ENCODE assay signal across 8 cellular contexts in genomic region chr20:36754656-36755222, GRCh38. TPM values are rescaled to one million over a fixed set of nuclear protein-coding genes. Genes with fewer than 3 reads are reported as not detected.
DNase-seq lines count a peak whose midpoint lies in the region; ATAC-seq and TF ChIP-seq lines count a peak whose summit lies in the region.

No MANE protein-coding gene starts in this region.

- no peak overlapping the region for H3K27ac ChIP-seq in DND-41 (ENCODE audit: low read length)
- no peak overlapping the region for H3K27ac ChIP-seq in KMS-11
- peak overlapping the region in 2 of 12 donors; percentile 11 to 67 for H3K27ac ChIP-seq in heart left ventricle

- peak; percentile 91 for ATAC-seq in DND-41 (ENCODE audit: insufficient read depth, low read depth)
- peak; percentile 72 to 93 (median 92) for ATAC-seq in heart left ventricle
- ATAC-seq in HG03442 (IDR thresholded peaks at IDR 0.05; ENCODE audit: unreplicated experiment): no peak
- ATAC-seq in HG03025 (IDR thresholded peaks at IDR 0.05; ENCODE audit: low FRiP score, unreplicated experiment): no peak

- H3K36me3 ChIP-seq in DND-41 (ENCODE audit: insufficient read depth, low read length) (peaks cover 72% of the 10 kb centered on the region), KMS-11 (ENCODE audit: insufficient read depth) (peaks cover 4% of the 10 kb centered on the region; the same call in 1 of the 2 replicates), adipocyte (ENCODE audit: control insufficient read depth, insufficient read depth, low read length, severe bottlenecking) (peaks cover 38% of the 10 kb centered on the region), heart left ventricle (peaks cover 0 to 51% (median 24%) of the 10 kb centered on the region in 9 donors)

- no peak overlapping the region for H3K4me3 Mint-ChIP-seq in progenitor cell of endocrine pancreas (ENCODE audit: low read depth)

- no peaks in the 10 kb centered on the region for H3K4me1 ChIP-seq in DND-41 (ENCODE audit: insufficient read depth, low read length)
- H3K4me1 ChIP-seq in KMS-11 (ENCODE audit: low read depth, poor library complexity, severe bottlenecking): no peaks in the 10 kb centered on the region
- H3K4me1 ChIP-seq in adipocyte (ENCODE audit: control insufficient read depth, insufficient read depth, low read length): no peaks in the 10 kb centered on the region
- H3K4me1 ChIP-seq in heart left ventricle: peaks cover 0 to 35% (median 10%) of the 10 kb centered on the region in 12 donors

- no peak overlapping the region for H3K27ac Mint-ChIP-seq in progenitor cell of endocrine pancreas

- H4K20me1 ChIP-seq in DND-41 (ENCODE audit: insufficient read depth, low read length): no peaks in the 10 kb centered on the region
- H4K20me1 ChIP-seq in KMS-11 (ENCODE audit: insufficient read depth): no peaks in the 10 kb centered on the region

- peak; percentile 60 for DNase-seq in DND-41
- peak; percentile 78 for DNase-seq in RPMI7951 (ENCODE audit: low read depth)
- peak; percentile 84 for DNase-seq in adipocyte (ENCODE audit: low read depth)
- peak in 2 of 5 donors; percentile 51 to 52 for DNase-seq in heart left ventricle
- DNase-seq in progenitor cell of endocrine pancreas (ENCODE audit: low spot score, unreplicated experiment): peak; percentile 23

- intact Hi-C loops in heart left ventricle (cut with DNase I): loop anchor here in 9 of 10 donors (1.0 to 5.0 kb wide), 4 partner anchors 36 to 142 kb away; no protein-coding TSS in a partner anchor

- H3K9me3 ChIP-seq in DND-41 (ENCODE audit: insufficient read depth, low read length, severe bottlenecking) (no peaks in the 10 kb centered on the region), adipocyte (ENCODE audit: control insufficient read depth, low read length) (no peaks in the 10 kb centered on the region), heart left ventricle (no peaks in the 10 kb centered on the region)

- H3K4me1 Mint-ChIP-seq in progenitor cell of endocrine pancreas (ENCODE audit: low read depth): no peaks in the 10 kb centered on the region

- H3K4me2 ChIP-seq in DND-41 (ENCODE audit: insufficient read depth, low read length) (no peak overlapping the region), KMS-11 (no peak overlapping the region)

- no peaks in the 10 kb centered on the region for H3K9me3 Mint-ChIP-seq in progenitor cell of endocrine pancreas (ENCODE audit: low read depth)

- H3K4me3 ChIP-seq in DND-41 (ENCODE audit: low read depth in 1 of 2, low read length in 2 of 2) (no peak overlapping the region), KMS-11 (IDR thresholded peaks at IDR 0.05; ENCODE audit: insufficient read depth, low read depth, low read length) (no peak overlapping the region), adipocyte (ENCODE audit: low read length) (no peak overlapping the region), heart left ventricle (no peak overlapping the region)

- no peaks in the 10 kb centered on the region for H3K79me2 ChIP-seq in DND-41 (ENCODE audit: insufficient read depth, low read length)
- no peaks in the 10 kb centered on the region for H3K79me2 ChIP-seq in KMS-11 (ENCODE audit: insufficient read depth, low read depth)

- WGBS in heart left ventricle, 4 donors: 0 to 5% (median 2%) methylated on average over 2 of the region's 2 CpGs

- TF ChIP-seq CTCF in DND-41 (IDR thresholded peaks at IDR 0.05; ENCODE audit: borderline replicate concordance, extremely low read depth, low read length, poor library complexity, severe bottlenecking) (peak; percentile 80), KMS-11 (conservative IDR thresholded peaks at IDR 0.05; ENCODE audit: low read depth, low read length) (peak; percentile 88), heart left ventricle (IDR thresholded peaks at IDR 0.05) (peak; percentile 62 to 89 (median 79)), progenitor cell of endocrine pancreas (IDR thresholded peaks at IDR 0.05; ENCODE audit: unreplicated experiment) (peak; percentile 72)

- no peaks in the 10 kb centered on the region for H3K27me3 ChIP-seq in DND-41 (ENCODE audit: insufficient read depth, low read length, poor library complexity)
- H3K27me3 ChIP-seq in KMS-11 (ENCODE audit: insufficient read depth, low read depth): no peaks in the 10 kb centered on the region
- H3K27me3 ChIP-seq in adipocyte (replicated peaks; ENCODE audit: control insufficient read depth, insufficient read depth, low read length): no peaks in the 10 kb centered on the region
- no peaks in the 10 kb centered on the region for H3K27me3 ChIP-seq in heart left ventricle

- TF ChIP-seq POLR2A in heart left ventricle (IDR thresholded peaks at IDR 0.05): no peak

- no peak overlapping the region for H3K9ac ChIP-seq in DND-41 (ENCODE audit: low read depth, low read length)
- H3K9ac ChIP-seq in KMS-11: no peak overlapping the region
- H3K9ac ChIP-seq in adipocyte (ENCODE audit: low read length): no peak overlapping the region

- peaks cover 3% of the 10 kb centered on the region for H3K36me3 Mint-ChIP-seq in progenitor cell of endocrine pancreas (ENCODE audit: insufficient read depth)

- H2AFZ ChIP-seq in DND-41 (ENCODE audit: low read depth, low read length) (no peak overlapping the region), KMS-11 (ENCODE audit: low read depth) (no peak overlapping the region)

- H3K27me3 Mint-ChIP-seq in progenitor cell of endocrine pancreas: no peaks in the 10 kb centered on the region

RNA-seq across cellular contexts. Expression of gene NDRG3, which starts 8.8 kb away (rescaled TPM):
- 46.2 and 52.3 TPM in 2 replicates for total RNA-seq in RPMI7951 (2014; rRNA removed; shearing (Covaris generic))
- total RNA-seq in heart left ventricle (10 to 100 TPM; 17.3 to 34.8 (median 31.1) TPM), progenitor cell of endocrine pancreas (24.7 and 25.6 TPM in 2 replicates)
- polyA plus RNA-seq in heart left ventricle: 10 to 100 TPM; 21.1 to 22.2 TPM

RNA-seq across cellular contexts. Expression of gene DSN1, which starts 18.8 kb away (rescaled TPM):
- total RNA-seq in RPMI7951 (2014; rRNA removed; shearing (Covaris generic)): 68.0 and 72.6 TPM in 2 replicates
- total RNA-seq in heart left ventricle (1 to 10 TPM; 3.7 to 6.2 (median 4.9) TPM), progenitor cell of endocrine pancreas (15.1 and 17.5 TPM in 2 replicates)
- 1 to 10 TPM; 3.2 to 7.0 TPM for polyA plus RNA-seq in heart left ventricle

Comparison
In these comparisons a context has a peak if more than half of its experiments do, and no peak if none do; other contexts are left out.
1. ATAC-seq: peak in DND-41 (single experiment) and heart left ventricle (4 of 4); none in HG03442 (single experiment) and HG03025 (single experiment).
2. Peak in every context shown above with its lines, with median percentiles within 50 percentile points of each other: CTCF ChIP-seq.